ENCODE assay signal across 14 cellular contexts in genomic region chr1:45608475-45609156, GRCh38. TPM values are rescaled to one million over a fixed set of nuclear protein-coding genes. Genes with fewer than 3 reads are reported as not detected.
DNase-seq lines count a peak whose midpoint lies in the region; ATAC-seq lines count a peak whose summit lies in the region.
"Had no signal": no experiment of that assay in that cellular context is flagged by ENCODE, and none has a peak within 500 bp of the region (broad histone marks: within the 10 kb centered on the region; RNA-seq: fewer than 3 reads in every experiment).

No MANE protein-coding gene starts in this region.

- DNase-seq in stimulated activated naive CD8-positive, alpha-beta T cell treated with anti-CD3 and anti-CD28 coated beads, Interleukin-15, amount 100 ng/mL, for 72 hours = no peak
- peak in 1 of 34 experiments; percentile 31 for DNase-seq in T-cell
- peak; percentile 35 for DNase-seq in kidney tubule cell (ENCODE audit: low spot score)
- DNase-seq in OCI-M1 (lab: John Stamatoyannopoulos, UW) = no peak
- no peak for DNase-seq in activated CD4-positive, CD25-positive, alpha-beta regulatory T cell treated with anti-CD3 and anti-CD28 coated beads, Interleukin-2, amount 50 U/mL, for 72 hours
- no peak for DNase-seq in DMS79 treated with DMSO at 0.1 percent for 48 hours (lab: John Stamatoyannopoulos, UW)
- DNase-seq: C1 segment of cervical spinal cord, foreskin keratinocyte, islet precursor cell had no signal

- POLR2A ChIA-PET in T-cell (lab: Charles Lee) = interaction anchor here in 1 of 2 donors (0.6 to 1.1 kb wide), 2 partner anchors 9 to 84 kb away, joined by 3 to 7 read pairs; no protein-coding TSS in a partner anchor

- H3K4me3 Mint-ChIP-seq in stimulated activated naive CD8-positive, alpha-beta T cell treated with anti-CD3 and anti-CD28 coated beads, Interleukin-15, Interleukin-2, amounts not matched to agents 100 ng/mL and 50 ng/mL, for 24 hours = no peak overlapping the region
- no peak overlapping the region for H3K4me3 Mint-ChIP-seq in stimulated activated naive CD8-positive, alpha-beta T cell treated with anti-CD3 and anti-CD28 coated beads, Interleukin-15, amount 100 ng/mL, for 72 hours
- no peak overlapping the region for H3K4me3 Mint-ChIP-seq in T-cell

- no peaks in the 10 kb centered on the region for H3K27me3 Mint-ChIP-seq in stimulated activated naive CD8-positive, alpha-beta T cell treated with anti-CD3 and anti-CD28 coated beads, Interleukin-15, Interleukin-2, amounts not matched to agents 100 ng/mL and 50 ng/mL, for 24 hours
- no peaks in the 10 kb centered on the region for H3K27me3 Mint-ChIP-seq in stimulated activated naive CD8-positive, alpha-beta T cell treated with anti-CD3 and anti-CD28 coated beads, Interleukin-15, amount 100 ng/mL, for 72 hours
- H3K27me3 Mint-ChIP-seq in T-cell = no peaks in the 10 kb centered on the region

- peaks cover 77% of the 10 kb centered on the region for H3K36me3 Mint-ChIP-seq in stimulated activated naive CD8-positive, alpha-beta T cell treated with anti-CD3 and anti-CD28 coated beads, Interleukin-15, Interleukin-2, amounts not matched to agents 100 ng/mL and 50 ng/mL, for 24 hours (ENCODE audit: low read depth)
- H3K36me3 Mint-ChIP-seq in T-cell = peaks cover 63% of the 10 kb centered on the region

- H3K27ac Mint-ChIP-seq in stimulated activated naive CD8-positive, alpha-beta T cell treated with anti-CD3 and anti-CD28 coated beads, Interleukin-15, Interleukin-2, amounts not matched to agents 100 ng/mL and 50 ng/mL, for 24 hours = peak overlapping the region; percentile 57
- H3K27ac Mint-ChIP-seq in stimulated activated naive CD8-positive, alpha-beta T cell treated with anti-CD3 and anti-CD28 coated beads, Interleukin-15, amount 100 ng/mL, for 72 hours = peak overlapping the region in 1 of 2 donors; percentile 14
- peak overlapping the region; percentile 63 to 73 for H3K27ac Mint-ChIP-seq in T-cell

- no peaks in the 10 kb centered on the region for H3K9me3 Mint-ChIP-seq in stimulated activated naive CD8-positive, alpha-beta T cell treated with anti-CD3 and anti-CD28 coated beads, Interleukin-15, Interleukin-2, amounts not matched to agents 100 ng/mL and 50 ng/mL, for 24 hours
- no peaks in the 10 kb centered on the region for H3K9me3 Mint-ChIP-seq in stimulated activated naive CD8-positive, alpha-beta T cell treated with anti-CD3 and anti-CD28 coated beads, Interleukin-15, amount 100 ng/mL, for 72 hours
- no peaks in the 10 kb centered on the region for H3K9me3 Mint-ChIP-seq in T-cell
- H3K9me3 Mint-ChIP-seq: activated naive CD4-positive, alpha-beta T cell treated with anti-CD3 and anti-CD28 coated beads, Interleukin-2, amount 50 U/mL, for 72 hours had no signal

- ATAC-seq in stimulated activated naive CD8-positive, alpha-beta T cell treated with anti-CD3 and anti-CD28 coated beads, Interleukin-15, amount 100 ng/mL, for 72 hours = no peak
- no peak for ATAC-seq in T-cell (replicated peaks in 1 of 4)
- no peak for ATAC-seq in GM18858 (IDR thresholded peaks at IDR 0.05; ENCODE audit: unreplicated experiment)
- ATAC-seq: activated CD4-positive, CD25-positive, alpha-beta regulatory T cell treated with anti-CD3 and anti-CD28 coated beads, Interleukin-2, amount 50 U/mL, for 24 hours; foreskin keratinocyte; Right ventricle myocardium inferior had no signal

- H3K4me1 Mint-ChIP-seq in stimulated activated naive CD8-positive, alpha-beta T cell treated with anti-CD3 and anti-CD28 coated beads, Interleukin-15, Interleukin-2, amounts not matched to agents 100 ng/mL and 50 ng/mL, for 24 hours (ENCODE audit: low read depth) = peaks cover 18% of the 10 kb centered on the region
- H3K4me1 Mint-ChIP-seq in stimulated activated naive CD8-positive, alpha-beta T cell treated with anti-CD3 and anti-CD28 coated beads, Interleukin-15, amount 100 ng/mL, for 72 hours = peaks cover 13% of the 10 kb centered on the region
- peaks cover 28 to 31% (median 29%) of the 10 kb centered on the region in 3 donors for H3K4me1 Mint-ChIP-seq in T-cell

- CTCF ChIA-PET in T-cell (lab: Charles Lee) = no interaction called here

RNA-seq across cellular contexts. Expression of gene CCDC17, which starts 15.2 kb away (rescaled TPM):
- 1 to 10 TPM; 5.9 to 8.6 (median 7.5) TPM for total RNA-seq in T-cell

RNA-seq across cellular contexts. Expression of gene NASP, which starts 24.8 kb away (rescaled TPM):
- total RNA-seq in T-cell = 100 to 1,000 TPM in 2 of 5 donors, 10 to 100 TPM in 3; 64.6 to 145 (median 74.7) TPM

RNA-seq across cellular contexts. Expression of gene AKR1A1, which starts 58.0 kb away (rescaled TPM):
- total RNA-seq in T-cell = 100 to 1,000 TPM in 1 of 5 donors, 10 to 100 TPM in 4; 48.2 to 105 (median 92.9) TPM
